ENCODE assay signal across 8 cellular contexts in genomic region chr17:33725675-33726271, GRCh38.
DNase-seq lines count a peak whose midpoint lies in the region; ATAC-seq, FAIRE-seq and TF ChIP-seq lines count a peak whose summit lies in the region.

No MANE protein-coding gene starts in this region.

- ATAC-seq in A549: peak in 1 of 2 experiments; percentile 92; a peak in 3 of 6 replicates
- ATAC-seq in CD8-positive, alpha-beta T cell: no peak
- ATAC-seq in HG03280 (IDR thresholded peaks at IDR 0.05; ENCODE audit: unreplicated experiment): no peak

- no peak overlapping the region for H3K4me3 Mint-ChIP-seq in mesothelial cell of epicardium
- H3K4me3 Mint-ChIP-seq in CD8-positive, alpha-beta T cell: no peak overlapping the region

- H3K4me1 Mint-ChIP-seq in mesothelial cell of epicardium: peaks cover 6% of the 10 kb centered on the region
- H3K4me1 Mint-ChIP-seq in CD8-positive, alpha-beta T cell (ENCODE audit: low read depth): no peaks in the 10 kb centered on the region

- peak; percentile 52 for TF ChIP-seq CTCF in A549 (IDR thresholded peaks at IDR 0.05)
- TF ChIP-seq CTCF in cardiac fibroblast (IDR thresholded peaks at IDR 0.05; ENCODE audit: low read depth, low read length): peak; percentile 65
- TF ChIP-seq CTCF in mesothelial cell of epicardium (IDR thresholded peaks at IDR 0.05; ENCODE audit: unreplicated experiment): peak; percentile 62
- no peak for TF ChIP-seq CTCF in CD8-positive, alpha-beta T cell (IDR thresholded peaks at IDR 0.05)

- H3K4me2 ChIP-seq in A549: no peak overlapping the region

- H3K4me3 ChIP-seq in A549: no peak overlapping the region
- H3K4me3 ChIP-seq in cardiac fibroblast (replicated peaks in 1 of 2; ENCODE audit: low read depth in 2 of 2, low read length in 2 of 2): no peak overlapping the region
- no peak overlapping the region for H3K4me3 ChIP-seq in CD8-positive, alpha-beta T cell (ENCODE audit: low read depth, low read length)

- TF ChIP-seq EP300 in A549 (IDR thresholded peaks at IDR 0.05): no peak

- WGBS in A549 (ENCODE audit: missing lambda C conversion rate): under 1% methylated on average over 11 of the region's 11 CpGs

- H3K4me1 ChIP-seq in A549: no peaks in the 10 kb centered on the region
- no peaks in the 10 kb centered on the region for H3K4me1 ChIP-seq in CD8-positive, alpha-beta T cell (ENCODE audit: insufficient read depth, low read length)

- POLR2A ChIA-PET in A549 (lab: Yijun Ruan, JAX): no interaction called here
- POLR2A ChIA-PET in CD8-positive, alpha-beta T cell (lab: Charles Lee): no interaction called here

- H3K9me3 Mint-ChIP-seq in mesothelial cell of epicardium: no peaks in the 10 kb centered on the region
- no peaks in the 10 kb centered on the region for H3K9me3 Mint-ChIP-seq in CD8-positive, alpha-beta T cell

- no peaks in the 10 kb centered on the region for H3K27me3 ChIP-seq in CD8-positive, alpha-beta T cell (ENCODE audit: insufficient read depth, low read length)

- H3K27me3 Mint-ChIP-seq in mesothelial cell of epicardium (ENCODE audit: low read depth): peaks cover 88% of the 10 kb centered on the region
- H3K27me3 Mint-ChIP-seq in CD8-positive, alpha-beta T cell (ENCODE audit: low read depth): peaks cover 25% of the 10 kb centered on the region

- H3K27ac ChIP-seq in A549: no peak overlapping the region
- no peak overlapping the region for H3K27ac ChIP-seq in CD8-positive, alpha-beta T cell (ENCODE audit: low read depth, low read length)

- DNase-seq in A549 (ENCODE audit: low read depth in 1 of 2, low spot score in 1 of 2) (peak; percentile 43 to 49), ELR (ENCODE audit: low read depth) (peak; percentile 30), NCI-H2227 treated with DMSO at 0.1 percent for 48 hours (lab: John Stamatoyannopoulos, UW) (peak; percentile 21), cardiac fibroblast (ENCODE audit: low read depth in 2 of 2) (peak; percentile 25 to 27), mesothelial cell of epicardium (ENCODE audit: low spot score in 2 of 2, unreplicated experiment in 2 of 2) (peak in 1 of 2 experiments; percentile 60), KG1 (lab: John Stamatoyannopoulos, UW) (no peak)
- DNase-seq in CD8-positive, alpha-beta T cell: no peak

- no peak overlapping the region for H3K27ac Mint-ChIP-seq in mesothelial cell of epicardium
- no peak overlapping the region for H3K27ac Mint-ChIP-seq in CD8-positive, alpha-beta T cell

- FAIRE-seq in A549 (lab: Jason Lieb, UNC): no peak

- no peaks in the 10 kb centered on the region for H3K36me3 ChIP-seq in CD8-positive, alpha-beta T cell (ENCODE audit: insufficient read depth, low read length)

- H3K36me3 Mint-ChIP-seq in mesothelial cell of epicardium: no peaks in the 10 kb centered on the region
- no peaks in the 10 kb centered on the region for H3K36me3 Mint-ChIP-seq in CD8-positive, alpha-beta T cell

- peak; percentile 44 to 57 for TF ChIP-seq RAD21 in A549 (conservative IDR thresholded peaks at IDR 0.05 in 1 of 2, IDR thresholded peaks at IDR 0.05 in 1 of 2)

- CTCF ChIA-PET in A549 (lab: Yijun Ruan, JAX): interaction anchor here (0.6 to 5.3 kb wide), 26 partner anchors 8 to 932 kb away, joined by 3 to 70 read pairs (median 4); no protein-coding TSS in a partner anchor
- CTCF ChIA-PET in CD8-positive, alpha-beta T cell (lab: Charles Lee): no interaction called here

- intact Hi-C loops in CD8-positive, alpha-beta T cell (cut with DNase I, micrococcal nuclease): no loop called here

- H3K9me3 ChIP-seq in A549: no peaks in the 10 kb centered on the region
- H3K9me3 ChIP-seq in CD8-positive, alpha-beta T cell (ENCODE audit: low read length): no peaks in the 10 kb centered on the region

- TF ChIP-seq POLR2A in A549 (IDR thresholded peaks at IDR 0.05; ENCODE audit: low read length): no peak

TF ChIP-seq in A549, 52 proteins besides CTCF, POLR2A, EP300 and RAD21:
- no peak for TF ChIP-seq ZNF302 (CRISPR knock-in tag; IDR thresholded peaks at IDR 0.05)
- no peak for TF ChIP-seq CHD4 (IDR thresholded peaks at IDR 0.05; ENCODE audit: borderline replicate concordance)
- no peak for TF ChIP-seq PHF8 (IDR thresholded peaks at IDR 0.05; ENCODE audit: borderline replicate concordance, low read depth)
- TF ChIP-seq SMC3 (IDR thresholded peaks at IDR 0.05): peak; percentile 45; the same call in 1 of the 3 replicates
- TF ChIP-seq RCOR1 (IDR thresholded peaks at IDR 0.05; ENCODE audit: low read depth, low read length): no peak

Comparison
In these comparisons a context has a peak if more than half of its experiments do, and no peak if none do; other contexts are left out.
1. DNase-seq: peak in A549 (2 of 2), ELR (single experiment), NCI-H2227 treated with DMSO at 0.1 percent for 48 hours (single experiment) and cardiac fibroblast (2 of 2); none in CD8-positive, alpha-beta T cell (0 of 7) and KG1 (single experiment).